Comparison of ENCODE assay signal across 6 cellular contexts in the genomic region with DNA sequence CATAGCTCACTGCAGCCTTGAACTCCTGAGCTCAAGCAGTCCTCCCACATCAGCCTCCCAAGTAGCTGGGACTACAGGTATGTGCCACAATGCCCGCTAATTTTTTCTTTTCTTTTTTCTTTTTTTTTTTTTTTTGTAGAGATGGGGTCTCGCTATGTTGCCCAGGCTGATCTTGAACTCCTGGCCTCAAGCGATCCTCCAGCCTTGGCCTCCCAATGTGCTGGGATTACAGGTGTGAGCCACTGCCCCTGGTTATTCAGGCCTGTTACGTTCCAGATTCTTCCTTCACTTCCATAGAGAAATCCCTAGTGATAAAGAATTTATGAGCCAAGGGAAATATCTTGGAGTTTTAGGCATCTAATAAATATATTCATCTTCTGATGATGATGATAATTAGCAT. TPM values are rescaled to one million over a fixed set of nuclear protein-coding genes. Genes with fewer than 3 reads are reported as not detected.
DNase-seq lines count a peak whose midpoint lies in the region; ATAC-seq and TF ChIP-seq lines count a peak whose summit lies in the region.
"Not testable (repeated sequence)": the region's sequence is repeated elsewhere in the genome, so short reads cannot be mapped to it uniquely, and the experiment has no call there.

No MANE protein-coding gene starts in this region.

- peaks cover 16% of the 10 kb centered on the region for H3K4me1 Mint-ChIP-seq in CD4-positive, alpha-beta T cell (ENCODE audit: low read depth)
- peaks cover 30% of the 10 kb centered on the region for H3K4me1 Mint-ChIP-seq in T-helper 1 cell treated with Interleukin-12 subunit alpha and Interleukin-12 subunit beta and Interleukin-4 antibody, amounts not matched to agents 30 μg/mL and 1 μg/mL, for 36 hours (ENCODE audit: low read depth)
- H3K4me1 Mint-ChIP-seq in activated CD4-positive, alpha-beta T cell treated with anti-CD3 and anti-CD28 coated beads, Interleukin-2, amount 10 ng/mL, durations not matched to agents 7 days and 5 days: peaks cover 44% of the 10 kb centered on the region
- peaks cover 41% of the 10 kb centered on the region for H3K4me1 Mint-ChIP-seq in activated naive CD4-positive, alpha-beta T cell treated with anti-CD3 and anti-CD28 coated beads, Interleukin-2, amount 10 ng/mL, durations not matched to agents 7 days and 5 days
- H3K4me1 Mint-ChIP-seq in central memory CD8-positive, alpha-beta T cell: peaks cover 37% of the 10 kb centered on the region
- H3K4me1 Mint-ChIP-seq in stimulated activated effector memory CD8-positive, alpha-beta T cell treated with anti-CD3 and anti-CD28 coated beads, Interleukin-12 subunit alpha, Interleukin-12 subunit beta, amount 100 ng/mL, for 72 hours: peaks cover 33% of the 10 kb centered on the region

- not testable (repeated sequence) for H3K27me3 Mint-ChIP-seq in CD4-positive, alpha-beta T cell; T-helper 1 cell treated with Interleukin-12 subunit alpha and Interleukin-12 subunit beta and Interleukin-4 antibody, amounts not matched to agents 30 μg/mL and 1 μg/mL, for 36 hours (ENCODE audit: low read depth); activated CD4-positive, alpha-beta T cell treated with anti-CD3 and anti-CD28 coated beads, Interleukin-2, amount 10 ng/mL, durations not matched to agents 7 days and 5 days; activated naive CD4-positive, alpha-beta T cell treated with anti-CD3 and anti-CD28 coated beads, Interleukin-2, amount 10 ng/mL, durations not matched to agents 7 days and 5 days; central memory CD8-positive, alpha-beta T cell

- H3K27ac ChIP-seq in CD4-positive, alpha-beta T cell (ENCODE audit: low read depth, low read length): not testable (repeated sequence)

- H3K27ac Mint-ChIP-seq in CD4-positive, alpha-beta T cell: peak overlapping the region; percentile 50
- peak overlapping the region; percentile 57 for H3K27ac Mint-ChIP-seq in T-helper 1 cell treated with Interleukin-12 subunit alpha and Interleukin-12 subunit beta and Interleukin-4 antibody, amounts not matched to agents 30 μg/mL and 1 μg/mL, for 36 hours
- H3K27ac Mint-ChIP-seq in activated CD4-positive, alpha-beta T cell treated with anti-CD3 and anti-CD28 coated beads, Interleukin-2, amount 10 ng/mL, durations not matched to agents 7 days and 5 days: peak overlapping the region; percentile 62
- peak overlapping the region; percentile 91 for H3K27ac Mint-ChIP-seq in activated naive CD4-positive, alpha-beta T cell treated with anti-CD3 and anti-CD28 coated beads, Interleukin-2, amount 10 ng/mL, durations not matched to agents 7 days and 5 days
- H3K27ac Mint-ChIP-seq in central memory CD8-positive, alpha-beta T cell (ENCODE audit: low read depth): peak overlapping the region; percentile 13
- peak overlapping the region; percentile 89 for H3K27ac Mint-ChIP-seq in stimulated activated effector memory CD8-positive, alpha-beta T cell treated with anti-CD3 and anti-CD28 coated beads, Interleukin-12 subunit alpha, Interleukin-12 subunit beta, amount 100 ng/mL, for 72 hours

- H3K36me3 Mint-ChIP-seq in CD4-positive, alpha-beta T cell (ENCODE audit: low read depth); central memory CD8-positive, alpha-beta T cell (ENCODE audit: insufficient read depth): not testable (repeated sequence)
- H3K36me3 Mint-ChIP-seq in T-helper 1 cell treated with Interleukin-12 subunit alpha and Interleukin-12 subunit beta and Interleukin-4 antibody, amounts not matched to agents 30 μg/mL and 1 μg/mL, for 36 hours (ENCODE audit: low read depth): peaks cover 28% of the 10 kb centered on the region
- peaks cover 50% of the 10 kb centered on the region for H3K36me3 Mint-ChIP-seq in activated CD4-positive, alpha-beta T cell treated with anti-CD3 and anti-CD28 coated beads, Interleukin-2, amount 10 ng/mL, durations not matched to agents 7 days and 5 days (ENCODE audit: low read depth)
- H3K36me3 Mint-ChIP-seq in activated naive CD4-positive, alpha-beta T cell treated with anti-CD3 and anti-CD28 coated beads, Interleukin-2, amount 10 ng/mL, durations not matched to agents 7 days and 5 days: peaks cover 48% of the 10 kb centered on the region
- peaks cover 29% of the 10 kb centered on the region for H3K36me3 Mint-ChIP-seq in stimulated activated effector memory CD8-positive, alpha-beta T cell treated with anti-CD3 and anti-CD28 coated beads, Interleukin-12 subunit alpha, Interleukin-12 subunit beta, amount 100 ng/mL, for 72 hours

- POLR2A ChIA-PET in CD4-positive, alpha-beta T cell (lab: Charles Lee); activated CD4-positive, alpha-beta T cell treated with anti-CD3 and anti-CD28 coated beads, Interleukin-2, amount 10 ng/mL, durations not matched to agents 7 days and 5 days (lab: Charles Lee): not testable (repeated sequence)

- not testable (repeated sequence) for DNase-seq in CD4-positive, alpha-beta T cell; activated CD4-positive, alpha-beta T cell treated with anti-CD3 and anti-CD28 coated beads, Interleukin-2, amount 10 ng/mL, durations not matched to agents 7 days and 5 days; activated naive CD4-positive, alpha-beta T cell treated with anti-CD3 and anti-CD28 coated beads, Interleukin-2, amount 10 ng/mL, durations not matched to agents 7 days and 5 days; central memory CD8-positive, alpha-beta T cell (ENCODE audit: low spot score in 2 of 2); stimulated activated effector memory CD8-positive, alpha-beta T cell treated with anti-CD3 and anti-CD28 coated beads, Interleukin-12 subunit alpha, Interleukin-12 subunit beta, amount 100 ng/mL, for 72 hours (ENCODE audit: low spot score in 2 of 2)

- not testable (repeated sequence) for H3K27me3 ChIP-seq in CD4-positive, alpha-beta T cell (ENCODE audit: control insufficient read depth, insufficient read depth, low read length)

- CTCF ChIA-PET in CD4-positive, alpha-beta T cell (lab: Charles Lee): interaction anchor here (1.5 to 1.6 kb wide), 2 partner anchors 59 to 84 kb away, joined by 3 to 4 read pairs; no protein-coding TSS in a partner anchor
- CTCF ChIA-PET in activated CD4-positive, alpha-beta T cell treated with anti-CD3 and anti-CD28 coated beads, Interleukin-2, amount 10 ng/mL, durations not matched to agents 7 days and 5 days (lab: Charles Lee): interaction anchor here (0.6 to 3.1 kb wide), 6 partner anchors 11 to 749 kb away, joined by 3 to 10 read pairs (median 4); no protein-coding TSS in a partner anchor
- CTCF ChIA-PET in activated naive CD4-positive, alpha-beta T cell treated with anti-CD3 and anti-CD28 coated beads, Interleukin-2, amount 10 ng/mL, durations not matched to agents 7 days and 5 days (lab: Charles Lee): interaction anchor here (0.7 to 2.0 kb wide), 2 partner anchors 26 to 60 kb away, joined by 3 to 9 read pairs; no protein-coding TSS in a partner anchor

- not testable (repeated sequence) for H3K9me3 ChIP-seq in CD4-positive, alpha-beta T cell (ENCODE audit: control insufficient read depth, low read length)

- TF ChIP-seq CTCF in CD4-positive, alpha-beta T cell (IDR thresholded peaks at IDR 0.05): not testable (repeated sequence)

- intact Hi-C loops in CD4-positive, alpha-beta T cell (cut with DNase I, micrococcal nuclease): not testable (repeated sequence)

- not testable (repeated sequence) for H3K4me3 Mint-ChIP-seq in CD4-positive, alpha-beta T cell; T-helper 1 cell treated with Interleukin-12 subunit alpha and Interleukin-12 subunit beta and Interleukin-4 antibody, amounts not matched to agents 30 μg/mL and 1 μg/mL, for 36 hours; activated CD4-positive, alpha-beta T cell treated with anti-CD3 and anti-CD28 coated beads, Interleukin-2, amount 10 ng/mL, durations not matched to agents 7 days and 5 days; activated naive CD4-positive, alpha-beta T cell treated with anti-CD3 and anti-CD28 coated beads, Interleukin-2, amount 10 ng/mL, durations not matched to agents 7 days and 5 days; central memory CD8-positive, alpha-beta T cell
- H3K4me3 Mint-ChIP-seq in stimulated activated effector memory CD8-positive, alpha-beta T cell treated with anti-CD3 and anti-CD28 coated beads, Interleukin-12 subunit alpha, Interleukin-12 subunit beta, amount 100 ng/mL, for 72 hours: peak overlapping the region; percentile 61

- H3K9me3 Mint-ChIP-seq in CD4-positive, alpha-beta T cell; T-helper 1 cell treated with Interleukin-12 subunit alpha and Interleukin-12 subunit beta and Interleukin-4 antibody, amounts not matched to agents 30 μg/mL and 1 μg/mL, for 36 hours; activated CD4-positive, alpha-beta T cell treated with anti-CD3 and anti-CD28 coated beads, Interleukin-2, amount 10 ng/mL, durations not matched to agents 7 days and 5 days; activated naive CD4-positive, alpha-beta T cell treated with anti-CD3 and anti-CD28 coated beads, Interleukin-2, amount 10 ng/mL, durations not matched to agents 7 days and 5 days; central memory CD8-positive, alpha-beta T cell; stimulated activated effector memory CD8-positive, alpha-beta T cell treated with anti-CD3 and anti-CD28 coated beads, Interleukin-12 subunit alpha, Interleukin-12 subunit beta, amount 100 ng/mL, for 72 hours: not testable (repeated sequence)

- ATAC-seq in CD4-positive, alpha-beta T cell (ENCODE audit: poor library complexity); central memory CD8-positive, alpha-beta T cell (replicated peaks; ENCODE audit: extremely low read depth, poor library complexity, severe bottlenecking); stimulated activated effector memory CD8-positive, alpha-beta T cell treated with anti-CD3 and anti-CD28 coated beads, Interleukin-12 subunit alpha, Interleukin-12 subunit beta, amount 100 ng/mL, for 72 hours: not testable (repeated sequence)

RNA-seq across cellular contexts. Expression of a gene that starts 31.6 kb away (rescaled TPM):
- total RNA-seq in CD4-positive, alpha-beta T cell: 1 to 10 TPM in 1 of 2 experiments, under 1 TPM in 1; 0.92 to 1.2 TPM
- total RNA-seq in activated CD4-positive, alpha-beta T cell treated with anti-CD3 and anti-CD28 coated beads, Interleukin-2, amount 10 ng/mL, durations not matched to agents 7 days and 5 days: 100 to 1,000 TPM; 328 to 345 TPM

Comparison
In these comparisons a context has a peak if more than half of its experiments do, and no peak if none do; other contexts are left out.
1. H3K27ac Mint-ChIP-seq: peak in every context shown above with its lines; median percentile 91 in activated naive CD4-positive, alpha-beta T cell treated with anti-CD3 and anti-CD28 coated beads, Interleukin-2, amount 10 ng/mL, durations not matched to agents 7 days and 5 days; 89 in stimulated activated effector memory CD8-positive, alpha-beta T cell treated with anti-CD3 and anti-CD28 coated beads, Interleukin-12 subunit alpha, Interleukin-12 subunit beta, amount 100 ng/mL, for 72 hours; 62 in activated CD4-positive, alpha-beta T cell treated with anti-CD3 and anti-CD28 coated beads, Interleukin-2, amount 10 ng/mL, durations not matched to agents 7 days and 5 days; 57 in T-helper 1 cell treated with Interleukin-12 subunit alpha and Interleukin-12 subunit beta and Interleukin-4 antibody, amounts not matched to agents 30 μg/mL and 1 μg/mL, for 36 hours; 50 in CD4-positive, alpha-beta T cell; 13 in central memory CD8-positive, alpha-beta T cell.
2. RNA of a gene that starts 31.6 kb away (total RNA-seq): 328 to 345 TPM in activated CD4-positive, alpha-beta T cell treated with anti-CD3 and anti-CD28 coated beads, Interleukin-2, amount 10 ng/mL, durations not matched to agents 7 days and 5 days; 0.92 to 1.2 TPM in CD4-positive, alpha-beta T cell; every median in the first group is over 100 times any median in the second.